ENCODE assay signal across 16 cellular contexts in the genomic region with DNA sequence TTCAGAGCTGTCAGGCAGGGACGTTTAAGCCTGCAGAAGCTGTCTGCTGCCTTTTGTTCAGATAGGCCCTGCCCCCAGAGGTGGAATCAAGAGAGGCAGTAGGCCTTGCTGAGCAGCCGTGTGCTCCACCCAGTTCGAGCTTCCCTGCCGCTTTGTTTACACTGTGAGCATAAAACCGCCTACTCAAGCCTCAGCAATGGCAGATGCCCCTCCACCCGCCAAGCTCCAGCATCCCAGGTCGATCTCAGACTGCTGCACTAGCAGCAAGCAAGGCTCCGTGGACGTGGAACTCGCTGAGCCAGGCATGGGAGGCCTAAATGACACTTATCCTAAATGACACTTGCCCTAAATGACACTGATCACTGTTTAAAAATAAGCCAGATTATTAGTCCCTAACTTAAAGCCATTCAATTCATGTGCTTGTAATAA. TPM values are rescaled to one million over a fixed set of nuclear protein-coding genes. Genes with fewer than 3 reads are reported as not detected.
DNase-seq lines count a peak whose midpoint lies in the region; ATAC-seq, FAIRE-seq and TF ChIP-seq lines count a peak whose summit lies in the region.
"Had no signal": no experiment of that assay in that cellular context is flagged by ENCODE, and none has a peak within 500 bp of the region (broad histone marks: within the 10 kb centered on the region; RNA-seq: fewer than 3 reads in every experiment).

No MANE protein-coding gene starts in this region.

- H3K9me3 Mint-ChIP-seq in T-helper 2 cell treated with Interferon-gamma antibody and Interleukin-4, amounts not matched to agents 5 μg/mL and 100 μg/mL, for 36 hours, result no peaks in the 10 kb centered on the region
- H3K9me3 Mint-ChIP-seq: activated naive CD4-positive, alpha-beta T cell treated with anti-CD3 and anti-CD28 coated beads, Interleukin-2, amount 50 U/mL, for 72 hours had no signal

- no peak overlapping the region for H3K4me2 ChIP-seq in smooth muscle cell

- no peaks in the 10 kb centered on the region for H4K20me1 ChIP-seq in smooth muscle cell (ENCODE audit: low read depth)

- FAIRE-seq in HTR-8/SVneo (lab: Jason Lieb, UNC), result no peak

- H3K9ac ChIP-seq in smooth muscle cell (ENCODE audit: low read depth), result no peak overlapping the region

- peak overlapping the region; percentile 80 for H2AFZ ChIP-seq in smooth muscle cell (ENCODE audit: low read depth)

- H3K4me1 ChIP-seq in smooth muscle cell (ENCODE audit: low read depth), result peaks cover 10% of the 10 kb centered on the region
- H3K4me1 ChIP-seq: gastroesophageal sphincter had no signal

- ATAC-seq in GM19455 (IDR thresholded peaks at IDR 0.05; ENCODE audit: unreplicated experiment), result no peak
- ATAC-seq: activated CD8-positive, alpha-beta T cell treated with anti-CD3 and anti-CD28 coated beads, Interleukin-2, amount 10 ng/mL, durations not matched to agents 7 days and 5 days; activated naive CD4-positive, alpha-beta T cell treated with anti-CD3 and anti-CD28 coated beads, Interleukin-2, amount 50 U/mL, for 72 hours; gastroesophageal sphincter; T-helper 17 cell had no signal

- DNase-seq in NCI-H1092 treated with DMSO at 0.1 percent for 48 hours (lab: John Stamatoyannopoulos, UW), result peak; percentile 21
- peak; percentile 47 to 66 for DNase-seq in NCI-H526 (lab: John Stamatoyannopoulos, UW)
- DNase-seq in epithelial cell of prostate (ENCODE audit: low read depth, low spot score), result peak; percentile 8
- no peak for DNase-seq in smooth muscle cell (lab: John Stamatoyannopoulos, UW; ENCODE audit: unreplicated experiment)
- no peak for DNase-seq in HTR-8/SVneo (ENCODE audit: insufficient read length, low spot score)
- DNase-seq in T-helper 2 cell treated with Interferon-gamma antibody and Interleukin-4, amounts not matched to agents 5 μg/mL and 100 μg/mL, for 36 hours (ENCODE audit: low spot score), result no peak
- DNase-seq: activated CD8-positive, alpha-beta T cell treated with anti-CD3 and anti-CD28 coated beads, Interleukin-2, amount 10 ng/mL, durations not matched to agents 7 days and 5 days; CD8-positive, alpha-beta memory T cell; T-helper 17 cell had no signal

- H3K36me3 ChIP-seq in smooth muscle cell (ENCODE audit: low read depth), result no peaks in the 10 kb centered on the region
- H3K36me3 ChIP-seq: gastroesophageal sphincter had no signal

- H3K27ac Mint-ChIP-seq in T-helper 2 cell treated with Interferon-gamma antibody and Interleukin-4, amounts not matched to agents 5 μg/mL and 100 μg/mL, for 36 hours, result no peak overlapping the region
- H3K27ac Mint-ChIP-seq: activated CD8-positive, alpha-beta T cell treated with anti-CD3 and anti-CD28 coated beads, Interleukin-2, amount 10 ng/mL, durations not matched to agents 7 days and 5 days; activated naive CD4-positive, alpha-beta T cell treated with anti-CD3 and anti-CD28 coated beads, Interleukin-2, amount 50 U/mL, for 72 hours; CD8-positive, alpha-beta memory T cell; T-helper 17 cell had no signal

- H3K4me3 ChIP-seq in smooth muscle cell, result no peak overlapping the region
- H3K4me3 ChIP-seq: gastroesophageal sphincter, lung had no signal

- no peak overlapping the region for H3K4me3 Mint-ChIP-seq in T-helper 2 cell treated with Interferon-gamma antibody and Interleukin-4, amounts not matched to agents 5 μg/mL and 100 μg/mL, for 36 hours
- H3K4me3 Mint-ChIP-seq: activated CD8-positive, alpha-beta T cell treated with anti-CD3 and anti-CD28 coated beads, Interleukin-2, amount 10 ng/mL, durations not matched to agents 7 days and 5 days; CD8-positive, alpha-beta memory T cell; T-helper 17 cell had no signal

- H3K27ac ChIP-seq in epithelial cell of prostate, result no peak overlapping the region
- no peak overlapping the region for H3K27ac ChIP-seq in smooth muscle cell (ENCODE audit: low read depth)
- H3K27ac ChIP-seq: gastroesophageal sphincter had no signal

- no peaks in the 10 kb centered on the region for H3K36me3 Mint-ChIP-seq in T-helper 2 cell treated with Interferon-gamma antibody and Interleukin-4, amounts not matched to agents 5 μg/mL and 100 μg/mL, for 36 hours (ENCODE audit: low read depth)

- H3K4me1 Mint-ChIP-seq in T-helper 2 cell treated with Interferon-gamma antibody and Interleukin-4, amounts not matched to agents 5 μg/mL and 100 μg/mL, for 36 hours (ENCODE audit: low read depth), result no peaks in the 10 kb centered on the region
- H3K4me1 Mint-ChIP-seq: CD8-positive, alpha-beta memory T cell; T-helper 17 cell had no signal

- no peak for TF ChIP-seq CTCF in smooth muscle cell (IDR thresholded peaks at IDR 0.05; ENCODE audit: borderline replicate concordance, insufficient read depth, poor library complexity, severe bottlenecking)

- H3F3A ChIP-seq in smooth muscle cell (ENCODE audit: low read depth), result no peaks in the 10 kb centered on the region

- peaks cover 12% of the 10 kb centered on the region for H3K27me3 Mint-ChIP-seq in T-helper 2 cell treated with Interferon-gamma antibody and Interleukin-4, amounts not matched to agents 5 μg/mL and 100 μg/mL, for 36 hours (ENCODE audit: low read depth)

- no peaks in the 10 kb centered on the region for H3K27me3 ChIP-seq in smooth muscle cell (ENCODE audit: low read depth)
- H3K27me3 ChIP-seq: gastroesophageal sphincter had no signal

- no peaks in the 10 kb centered on the region for H3K9me3 ChIP-seq in smooth muscle cell (replicated peaks; ENCODE audit: low read depth)
- H3K9me3 ChIP-seq: gastroesophageal sphincter had no signal

- WGBS in smooth muscle cell (ENCODE audit: low lambda C conversion rate), result 10% methylated on average over 10 of the region's 10 CpGs

- no peaks in the 10 kb centered on the region for H3K79me2 ChIP-seq in smooth muscle cell (ENCODE audit: low read depth)

RNA-seq across cellular contexts. Expression of a gene that starts 6.8 kb away (rescaled TPM):
- total RNA-seq in smooth muscle cell, result not detected in 2 replicates
- polyA plus RNA-seq in smooth muscle cell, result 0.07 and 0.20 TPM in 2 replicates
- total RNA-seq: activated CD8-positive, alpha-beta T cell treated with anti-CD3 and anti-CD28 coated beads, Interleukin-2, amount 10 ng/mL, durations not matched to agents 7 days and 5 days; activated naive CD4-positive, alpha-beta T cell treated with anti-CD3 and anti-CD28 coated beads, Interleukin-2, amount 50 U/mL, for 72 hours; CD8-positive, alpha-beta memory T cell; gastroesophageal sphincter; LHCN-M2; lung; OCI-LY7; pulmonary artery endothelial cell; T-helper 17 cell had no signal
- polyA plus RNA-seq: lung had no signal

RNA-seq across cellular contexts. Expression of a gene that starts 37.2 kb away (rescaled TPM):
- 75.5 and 94.9 TPM in 2 replicates for total RNA-seq in smooth muscle cell
- 94.0 and 108 TPM in 2 replicates for polyA plus RNA-seq in smooth muscle cell

Comparison
In these comparisons a context has a peak if more than half of its experiments do, and no peak if none do; other contexts are left out.
1. DNase-seq: peak in NCI-H1092 treated with DMSO at 0.1 percent for 48 hours (single experiment), NCI-H526 (2 of 2) and epithelial cell of prostate (single experiment); none in smooth muscle cell (single experiment), HTR-8/SVneo (single experiment) and T-helper 2 cell treated with Interferon-gamma antibody and Interleukin-4, amounts not matched to agents 5 μg/mL and 100 μg/mL, for 36 hours (single experiment).